11 cellular contexts compared by ENCODE assay signal in the genomic region with DNA sequence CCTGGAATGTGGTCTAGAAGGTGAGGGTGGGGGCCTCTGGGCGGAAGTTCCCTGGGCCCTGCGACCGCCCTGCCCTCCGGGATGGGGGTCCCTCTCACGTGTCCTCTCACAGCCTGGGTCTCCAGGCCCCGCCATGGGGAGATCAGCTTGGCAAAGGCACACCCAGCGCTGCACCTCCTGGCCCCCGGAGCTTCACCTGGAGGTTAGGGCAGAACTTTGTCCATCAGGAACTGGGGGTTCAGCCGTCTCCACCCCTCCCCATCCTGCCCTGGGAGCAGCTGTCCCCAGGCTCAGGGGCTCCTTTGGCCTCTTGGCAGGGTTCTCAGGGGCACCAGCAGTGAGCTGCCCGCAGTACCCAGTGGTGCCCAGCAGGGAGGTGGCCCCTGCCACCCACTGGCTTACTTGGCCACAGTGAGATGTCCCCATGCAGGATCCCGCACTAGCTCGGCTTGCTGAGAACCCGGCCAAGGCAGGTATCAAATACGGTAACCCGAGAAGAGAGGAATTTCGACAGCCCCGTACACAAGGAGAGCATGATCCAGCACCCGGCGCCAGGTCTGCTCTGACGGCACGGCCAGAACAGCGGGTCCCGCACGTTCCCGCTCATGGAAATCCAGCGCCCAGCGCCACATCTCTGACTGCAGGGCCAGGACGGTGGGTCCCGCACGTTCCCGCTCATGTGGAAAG. TPM values are rescaled to one million over a fixed set of nuclear protein-coding genes. Genes with fewer than 3 reads are reported as not detected.
DNase-seq lines count a peak whose midpoint lies in the region; ATAC-seq and TF ChIP-seq lines count a peak whose summit lies in the region.
"Had no signal": no experiment of that assay in that cellular context is flagged by ENCODE, and none has a peak within 500 bp of the region (broad histone marks: within the 10 kb centered on the region; RNA-seq: fewer than 3 reads in every experiment).

No MANE protein-coding gene starts in this region.

- ATAC-seq in HG02763 (IDR thresholded peaks at IDR 0.05; ENCODE audit: unreplicated experiment) (no peak), HG02623 (IDR thresholded peaks at IDR 0.05; ENCODE audit: unreplicated experiment) (no peak)

- in situ Hi-C loops in brain microvascular endothelial cell (cut with HindIII; ENCODE audit: low pct_ligation_motif_present, low sequenced_read_pairs), result no loop called here
- in situ Hi-C loops in G401 (cut with HindIII; ENCODE audit: low sequenced_read_pairs), result no loop called here

- H3K36me3 Mint-ChIP-seq in nephron (ENCODE audit: low read depth), result no peaks in the 10 kb centered on the region
- no peaks in the 10 kb centered on the region for H3K36me3 Mint-ChIP-seq in CD4-positive, alpha-beta memory T cell

- intact Hi-C loops in CD4-positive, alpha-beta memory T cell (cut with micrococcal nuclease), result no loop called here

- H3K27ac Mint-ChIP-seq in nephron, result no peak overlapping the region
- H3K27ac Mint-ChIP-seq in CD4-positive, alpha-beta memory T cell, result no peak overlapping the region
- H3K27ac Mint-ChIP-seq: activated T-helper 2 cell treated with anti-CD3 and anti-CD28 coated beads, Interferon-gamma antibody, Interleukin-2, Interleukin-4, amounts not matched to agents 10 μg/mL and 5 μg/mL and 100 μg/mL, durations not matched to agents 14 hours and 24 hours and 36 hours; T-helper 1 cell treated with Interleukin-12 subunit alpha and Interleukin-12 subunit beta and Interleukin-4 antibody, amounts not matched to agents 30 μg/mL and 1 μg/mL, for 36 hours had no signal

- H3K4me1 Mint-ChIP-seq in nephron, result no peaks in the 10 kb centered on the region
- H3K4me1 Mint-ChIP-seq in CD4-positive, alpha-beta memory T cell, result no peaks in the 10 kb centered on the region

- POLR2A ChIA-PET in CD4-positive, alpha-beta memory T cell (lab: Charles Lee; ENCODE audit: partially characterized antibody), result no interaction called here

- H3K9me3 Mint-ChIP-seq in nephron, result peaks cover 6% of the 10 kb centered on the region
- no peaks in the 10 kb centered on the region for H3K9me3 Mint-ChIP-seq in CD4-positive, alpha-beta memory T cell
- H3K9me3 Mint-ChIP-seq: activated T-helper 2 cell treated with anti-CD3 and anti-CD28 coated beads, Interferon-gamma antibody, Interleukin-2, Interleukin-4, amounts not matched to agents 10 μg/mL and 5 μg/mL and 100 μg/mL, durations not matched to agents 14 hours and 24 hours and 36 hours; T-helper 1 cell treated with Interleukin-12 subunit alpha and Interleukin-12 subunit beta and Interleukin-4 antibody, amounts not matched to agents 30 μg/mL and 1 μg/mL, for 36 hours had no signal

- no peaks in the 10 kb centered on the region for H3K4me1 ChIP-seq in CD4-positive, alpha-beta memory T cell (ENCODE audit: insufficient read depth, low read length)

- no peak overlapping the region for H3K27ac ChIP-seq in brain microvascular endothelial cell
- H3K27ac ChIP-seq in CD4-positive, alpha-beta memory T cell (ENCODE audit: low read depth, low read length), result no peak overlapping the region

- H3K27me3 ChIP-seq in brain microvascular endothelial cell (replicated peaks), result peaks cover 5% of the 10 kb centered on the region
- H3K27me3 ChIP-seq in CD4-positive, alpha-beta memory T cell (ENCODE audit: insufficient read depth, low read length), result no peaks in the 10 kb centered on the region

- DNase-seq in AG09319 (ENCODE audit: extremely low read depth, low read depth) (no peak), NCI-H1105 treated with DMSO at 0.1 percent for 48 hours (lab: John Stamatoyannopoulos, UW) (peak; percentile 48), brain microvascular endothelial cell (no peak), G401 (ENCODE audit: low spot score) (no peak)
- DNase-seq in CD4-positive, alpha-beta memory T cell, result no peak
- DNase-seq: MM.1S had no signal

- H3K9me3 ChIP-seq in CD4-positive, alpha-beta memory T cell (ENCODE audit: control insufficient read depth in 1 of 2, low read length in 2 of 2), result no peaks in the 10 kb centered on the region

- peak overlapping the region in 2 of 3 experiments; percentile 24 to 27 for H3K4me3 Mint-ChIP-seq in nephron
- H3K4me3 Mint-ChIP-seq in CD4-positive, alpha-beta memory T cell, result no peak overlapping the region
- H3K4me3 Mint-ChIP-seq: T-helper 1 cell treated with Interleukin-12 subunit alpha and Interleukin-12 subunit beta and Interleukin-4 antibody, amounts not matched to agents 30 μg/mL and 1 μg/mL, for 36 hours had no signal

- TF ChIP-seq CTCF in AG09319 (IDR thresholded peaks at IDR 0.05; ENCODE audit: low read depth, low read length) (peak; percentile 9), brain microvascular endothelial cell (IDR thresholded peaks at IDR 0.05; ENCODE audit: low read depth, low read length, missing control alignments) (peak; percentile 48), nephron (IDR thresholded peaks at IDR 0.05; ENCODE audit: unreplicated experiment in 3 of 3) (peak in 1 of 3 experiments; percentile 13)

- CTCF ChIA-PET in CD4-positive, alpha-beta memory T cell (lab: Charles Lee; ENCODE audit: partially characterized antibody), result no interaction called here

- peaks cover 10% of the 10 kb centered on the region for H3K27me3 Mint-ChIP-seq in nephron (ENCODE audit: low read depth)
- H3K27me3 Mint-ChIP-seq in CD4-positive, alpha-beta memory T cell, result peaks cover 2 to 7% of the 10 kb centered on the region in 2 donors

- no peaks in the 10 kb centered on the region for H3K36me3 ChIP-seq in brain microvascular endothelial cell (replicated peaks)
- H3K36me3 ChIP-seq in CD4-positive, alpha-beta memory T cell (ENCODE audit: insufficient read depth, low read length), result no peaks in the 10 kb centered on the region

- H3K4me3 ChIP-seq in brain microvascular endothelial cell (ENCODE audit: low read depth, low read length), result no peak overlapping the region
- no peak overlapping the region for H3K4me3 ChIP-seq in CD4-positive, alpha-beta memory T cell (ENCODE audit: low read length in 2 of 2)

RNA-seq across cellular contexts. Expression of gene RRP1, which starts 36.7 kb away (rescaled TPM):
- total RNA-seq in G401 (2014; rRNA removed; shearing (Covaris generic)), result 38.6 and 51.2 TPM in 2 replicates
- 10 to 100 TPM; 25.4 to 27.7 TPM for total RNA-seq in CD4-positive, alpha-beta memory T cell
- 10 to 100 TPM; 13.5 to 22.2 TPM for polyA plus RNA-seq in CD4-positive, alpha-beta memory T cell

RNA-seq across cellular contexts. Expression of gene AGPAT3, which starts 38.9 kb away (rescaled TPM):
- total RNA-seq in G401 (2014; rRNA removed; shearing (Covaris generic)), result 5.3 and 14.7 TPM in 2 replicates
- total RNA-seq in CD4-positive, alpha-beta memory T cell, result 10 to 100 TPM; 72.4 to 76.7 TPM
- polyA plus RNA-seq in CD4-positive, alpha-beta memory T cell, result 10 to 100 TPM; 16.0 to 21.0 TPM

RNA-seq across cellular contexts. Expression of gene CSTB, which starts 50.0 kb away (rescaled TPM):
- total RNA-seq in G401 (2014; rRNA removed; shearing (Covaris generic)), result 8.9 and 10.0 TPM in 2 replicates
- 10 to 100 TPM; 46.0 to 48.8 TPM for total RNA-seq in CD4-positive, alpha-beta memory T cell
- 10 to 100 TPM; 68.4 to 97.0 TPM for polyA plus RNA-seq in CD4-positive, alpha-beta memory T cell

Comparison
In these comparisons a context has a peak if more than half of its experiments do, and no peak if none do; other contexts are left out.
1. H3K4me3 Mint-ChIP-seq: peak in nephron (2 of 3); none in CD4-positive, alpha-beta memory T cell (0 of 8).